9 cellular contexts compared by ENCODE assay signal in genomic region chr18:51074605-51075004, GRCh38.
DNase-seq lines count a peak whose midpoint lies in the region; ATAC-seq lines count a peak whose summit lies in the region.
"Had no signal": no experiment of that assay in that cellular context is flagged by ENCODE, and none has a peak within 500 bp of the region (broad histone marks: within the 10 kb centered on the region; RNA-seq: fewer than 3 reads in every experiment).

No MANE protein-coding gene starts in this region.

- H3K27ac ChIP-seq in BLaER1 treated with 17β-estradiol and CSF1 and Interleukin-3, amounts not matched to agents 10 nM and 100 nM: peak overlapping the region in 4 of 11 experiments; percentile 1 to 28 (median 14); a peak in 3 of 22 replicates

- peaks cover 15 to 25% (median 17%) of the 10 kb centered on the region in 10 experiments for H3K4me1 ChIP-seq in BLaER1 treated with 17β-estradiol and CSF1 and Interleukin-3, amounts not matched to agents 10 nM and 100 nM

- peak; percentile 79 for ATAC-seq in GM19351 (IDR thresholded peaks at IDR 0.05; ENCODE audit: unreplicated experiment)
- ATAC-seq in HG03060 (IDR thresholded peaks at IDR 0.05; ENCODE audit: low read depth, unreplicated experiment): peak; percentile 42

- peak overlapping the region; percentile 7 to 63 (median 35); a peak in 20 of 22 replicates for H3K4me2 ChIP-seq in BLaER1 treated with 17β-estradiol and CSF1 and Interleukin-3, amounts not matched to agents 10 nM and 100 nM

- H4K20me1 ChIP-seq in BLaER1 treated with 17β-estradiol and CSF1 and Interleukin-3, amounts not matched to agents 10 nM and 100 nM: peaks cover 15 to 73% (median 28%) of the 10 kb centered on the region in 11 experiments; a peak in 19 of 22 replicates

- no peak overlapping the region for H3K4me3 ChIP-seq in BLaER1 treated with 17β-estradiol and CSF1 and Interleukin-3, amounts not matched to agents 10 nM and 100 nM

- H3K9ac ChIP-seq in BLaER1 treated with 17β-estradiol and CSF1 and Interleukin-3, amounts not matched to agents 10 nM and 100 nM: no peak overlapping the region

- peaks cover 73 to 94% (median 86%) of the 10 kb centered on the region in 11 experiments for H3K36me3 ChIP-seq in BLaER1 treated with 17β-estradiol and CSF1 and Interleukin-3, amounts not matched to agents 10 nM and 100 nM

- DNase-seq in SKM-1 (lab: John Stamatoyannopoulos, UW; ENCODE audit: unreplicated experiment): peak; percentile 17
- no peak for DNase-seq in NCI-H2081 (lab: John Stamatoyannopoulos, UW)
- no peak for DNase-seq in activated CD4-positive, alpha-beta T cell treated with anti-CD3 and anti-CD28 coated beads for 1 hour
- no peak for DNase-seq in NCI-H2107 (lab: John Stamatoyannopoulos, UW)
- no peak for DNase-seq in stimulated activated CD4-positive, alpha-beta T cell treated with anti-CD3 and anti-CD28 coated beads, Interleukin-2, amount 100 ng/mL, for 48 hours
- DNase-seq: midbrain had no signal

- no peaks in the 10 kb centered on the region for H3K9me3 ChIP-seq in BLaER1 treated with 17β-estradiol and CSF1 and Interleukin-3, amounts not matched to agents 10 nM and 100 nM (replicated peaks in 1 of 11)

- H3K27me3 ChIP-seq in BLaER1 treated with 17β-estradiol and CSF1 and Interleukin-3, amounts not matched to agents 10 nM and 100 nM: no peaks in the 10 kb centered on the region
